Comparison of ENCODE assay signal across 10 cellular contexts in genomic region chr12:132429122-132429931, GRCh38.
DNase-seq lines count a peak whose midpoint lies in the region; ATAC-seq, FAIRE-seq and TF ChIP-seq lines count a peak whose summit lies in the region.
"Had no signal": no experiment of that assay in that cellular context is flagged by ENCODE, and none has a peak within 500 bp of the region (broad histone marks: within the 10 kb centered on the region; RNA-seq: fewer than 3 reads in every experiment).

No MANE protein-coding gene starts in this region.

- no peak overlapping the region for H3K9ac ChIP-seq in HCT116 (ENCODE audit: low read length)
- no peak overlapping the region for H3K9ac ChIP-seq in iPS-18a (ENCODE audit: low read length)

- H4K20me1 ChIP-seq in HCT116 (ENCODE audit: insufficient read depth), result no peaks in the 10 kb centered on the region

- TF ChIP-seq CTCF in A673 (conservative IDR thresholded peaks at IDR 0.05; ENCODE audit: low read depth, low read length) (no peak), HCT116 (IDR thresholded peaks at IDR 0.05 in 2 of 3, conservative IDR thresholded peaks at IDR 0.05 in 1 of 3; ENCODE audit: borderline replicate concordance in 1 of 3, insufficient read depth in 1 of 3, low read depth in 2 of 3, low read length in 2 of 3) (peak; percentile 36 to 53 (median 50); a peak in 4 of 6 replicates)

- H3K27me3 ChIP-seq in A673 (replicated peaks; ENCODE audit: insufficient read depth, low read depth, low read length, poor library complexity) (no peaks in the 10 kb centered on the region), HCT116 (ENCODE audit: insufficient read depth, low read length) (no peaks in the 10 kb centered on the region), iPS-18a (ENCODE audit: control insufficient read depth, insufficient read depth, low read length) (peaks cover 98% of the 10 kb centered on the region), small intestine (ENCODE audit: control insufficient read depth in 2 of 2, insufficient read depth in 2 of 2, low read length in 2 of 2) (no peaks in the 10 kb centered on the region), HAP-1 (ENCODE audit: low read depth) (peaks cover 2% of the 10 kb centered on the region)
- H3K27me3 ChIP-seq: SJSA1 had no signal

- FAIRE-seq in small intestine (lab: Jason Lieb, UNC), result no peak
- FAIRE-seq: islet of Langerhans had no signal

- TF ChIP-seq POLR2A in HCT116 (IDR thresholded peaks at IDR 0.05; ENCODE audit: borderline replicate concordance, extremely low read depth, insufficient read depth, insufficient read length), result no peak

- intact Hi-C loops in A673 (cut with micrococcal nuclease; ENCODE audit: unreplicated experiment) (no loop called here), HCT116 (cut with micrococcal nuclease) (loop anchor here (1.0 kb wide), 2 partner anchors 132 to 186 kb away; no protein-coding TSS in a partner anchor)

- CTCF ChIA-PET in A673 (lab: Charles Lee), result no interaction called here
- CTCF ChIA-PET in HCT116 (lab: Charles Lee), result interaction anchor here (1.2 to 2.2 kb wide), 5 partner anchors 13 to 187 kb away, joined by 4 to 22 read pairs (median 5); no protein-coding TSS in a partner anchor

- peak overlapping the region; percentile 89 for H3K4me2 ChIP-seq in HCT116 (ENCODE audit: low read length)

- H3K9me2 ChIP-seq in HCT116 (ENCODE audit: insufficient read depth), result no peaks in the 10 kb centered on the region

- TF ChIP-seq RAD21 in HCT116 (IDR thresholded peaks at IDR 0.05; ENCODE audit: low read depth), result peak; percentile 76

- H3K27ac ChIP-seq in A673 (ENCODE audit: low read depth, low read length, poor library complexity, severe bottlenecking), result no peak overlapping the region
- peak overlapping the region; percentile 4; the same call in 1 of the 2 replicates for H3K27ac ChIP-seq in HCT116 (ENCODE audit: low read depth, low read length)
- H3K27ac ChIP-seq in iPS-18a (ENCODE audit: low read length), result no peak overlapping the region
- no peak overlapping the region for H3K27ac ChIP-seq in small intestine (ENCODE audit: low read depth in 1 of 2, low read length in 1 of 2)
- H3K27ac ChIP-seq: SJSA1 had no signal

- H3K79me2 ChIP-seq in HCT116 (ENCODE audit: insufficient read depth, low read length), result no peaks in the 10 kb centered on the region

- peaks cover 36% of the 10 kb centered on the region for H3K4me1 ChIP-seq in A673 (ENCODE audit: insufficient read depth, low read length, poor library complexity, severe bottlenecking)
- H3K4me1 ChIP-seq in HCT116 (ENCODE audit: control insufficient read depth in 1 of 2, insufficient read depth in 2 of 2, low read length in 2 of 2), result peaks cover 14 to 26% of the 10 kb centered on the region in 2 experiments
- peaks cover 5% of the 10 kb centered on the region for H3K4me1 ChIP-seq in iPS-18a (ENCODE audit: control insufficient read depth, low read depth, low read length)
- no peaks in the 10 kb centered on the region for H3K4me1 ChIP-seq in small intestine (ENCODE audit: control insufficient read depth in 2 of 2, insufficient read depth in 1 of 2, low read depth in 1 of 2, low read length in 1 of 2)
- no peaks in the 10 kb centered on the region for H3K4me1 ChIP-seq in HAP-1
- H3K4me1 ChIP-seq: SJSA1 had no signal

- H3K4me3 ChIP-seq in A673 (ENCODE audit: low read depth, low read length, poor library complexity, severe bottlenecking) (no peak overlapping the region), HCT116 (replicated peaks in 1 of 2; ENCODE audit: low read depth in 1 of 2, low read length in 2 of 2) (peak overlapping the region in 1 of 2 experiments; percentile 52; a peak in 1 of 4 replicates), iPS-18a (ENCODE audit: low read length) (peak overlapping the region; percentile 23), small intestine (ENCODE audit: low read depth in 1 of 2, low read length in 2 of 2) (no peak overlapping the region), HAP-1 (no peak overlapping the region)
- H3K4me3 ChIP-seq: SJSA1 had no signal

- DNase-seq in A673 (ENCODE audit: low spot score) (peak; percentile 38), HCT116 (ENCODE audit: low read depth, low spot score) (no peak), NOMO-1 (lab: John Stamatoyannopoulos, UW; ENCODE audit: unreplicated experiment in 2 of 2) (peak; percentile 47 to 78), small intestine (no peak), HAP-1 (ENCODE audit: low spot score in 2 of 2) (no peak), H4 (ENCODE audit: low spot score) (no peak)
- no peak for DNase-seq in stimulated activated naive CD4-positive, alpha-beta T cell treated with Interleukin-2 at 50 U/mL for 16 hours (lab: John Stamatoyannopoulos, UW)

- peak; percentile 40 for ATAC-seq in HCT116

- RAD21 ChIA-PET in HCT116 (lab: Charles Lee; ENCODE audit: low non-redundant PET in 1 of 2, low total read pairs in 2 of 2, uncharacterized antibody in 2 of 2, unreplicated experiment in 2 of 2), result interaction anchor here (1.3 kb wide), 2 partner anchors 185 to 186 kb away, joined by 4 to 6 read pairs; no protein-coding TSS in a partner anchor

- H3K9me3 ChIP-seq in A673 (ENCODE audit: low read depth, low read length, poor library complexity, severe bottlenecking) (no peaks in the 10 kb centered on the region), HCT116 (ENCODE audit: control insufficient read depth in 1 of 2, insufficient read depth in 1 of 2, low read depth in 1 of 2, low read length in 2 of 2) (peaks cover 0 to 6% of the 10 kb centered on the region in 2 experiments; a peak in 1 of 4 replicates), iPS-18a (ENCODE audit: control insufficient read depth, low read depth, low read length) (no peaks in the 10 kb centered on the region), small intestine (ENCODE audit: control insufficient read depth, low read depth) (no peaks in the 10 kb centered on the region), HAP-1 (no peaks in the 10 kb centered on the region)
- H3K9me3 ChIP-seq: SJSA1 had no signal

- POLR2A ChIA-PET in A673 (lab: Charles Lee; ENCODE audit: low non-redundant PET), result no interaction called here
- POLR2A ChIA-PET in HCT116 (lab: Charles Lee), result no interaction called here

- H3K36me3 ChIP-seq in A673 (ENCODE audit: insufficient read depth, low read length, poor library complexity, severe bottlenecking) (no peaks in the 10 kb centered on the region), HCT116 (ENCODE audit: control insufficient read depth in 1 of 2, insufficient read depth in 2 of 2, low read length in 2 of 2) (no peaks in the 10 kb centered on the region), iPS-18a (ENCODE audit: control insufficient read depth, low read depth, low read length) (no peaks in the 10 kb centered on the region), small intestine (ENCODE audit: control insufficient read depth in 2 of 2, insufficient read depth in 2 of 2, low read length in 2 of 2) (no peaks in the 10 kb centered on the region), HAP-1 (replicated peaks) (no peaks in the 10 kb centered on the region)
- H3K36me3 ChIP-seq: SJSA1 had no signal

- 20 to 31% (median 28%) methylated on average over 26 to 27 of the region's 27 CpGs for WGBS in small intestine, 3 donors

- in situ Hi-C loops in HAP-1 (cut with MboI; ENCODE audit: low sequenced_read_pairs), result no loop called here

- BruUV-seq in A673 (replicated peaks; lab: Mats Ljungman, UMichigan) (no TSS peak), HCT116 (replicated peaks; lab: Mats Ljungman, UMichigan) (no TSS peak)

- H2AFZ ChIP-seq in HCT116 (ENCODE audit: low read depth, low read length, poor library complexity, severe bottlenecking), result no peak overlapping the region

TF ChIP-seq in HCT116, 20 proteins besides CTCF, POLR2A, EP300 and RAD21:
- no peak for TF ChIP-seq TCF7L2 (IDR thresholded peaks at IDR 0.05; ENCODE audit: borderline replicate concordance, extremely low read depth, insufficient read depth, insufficient read length)
- no peak for TF ChIP-seq POLR2AphosphoS5 (IDR thresholded peaks at IDR 0.05; ENCODE audit: low read depth, low read length)
- no peak for TF ChIP-seq EGR1 (IDR thresholded peaks at IDR 0.05; ENCODE audit: low read depth)

Comparison
In these comparisons a context has a peak if more than half of its experiments do, and no peak if none do; other contexts are left out.
1. DNase-seq: peak in A673 (single experiment) and NOMO-1 (2 of 2); none in HCT116 (single experiment), small intestine (single experiment), HAP-1 (0 of 2), stimulated activated naive CD4-positive, alpha-beta T cell treated with Interleukin-2 at 50 U/mL for 16 hours (single experiment) and H4 (single experiment).